1 cellular context compared by ENCODE assay signal in the genomic region with DNA sequence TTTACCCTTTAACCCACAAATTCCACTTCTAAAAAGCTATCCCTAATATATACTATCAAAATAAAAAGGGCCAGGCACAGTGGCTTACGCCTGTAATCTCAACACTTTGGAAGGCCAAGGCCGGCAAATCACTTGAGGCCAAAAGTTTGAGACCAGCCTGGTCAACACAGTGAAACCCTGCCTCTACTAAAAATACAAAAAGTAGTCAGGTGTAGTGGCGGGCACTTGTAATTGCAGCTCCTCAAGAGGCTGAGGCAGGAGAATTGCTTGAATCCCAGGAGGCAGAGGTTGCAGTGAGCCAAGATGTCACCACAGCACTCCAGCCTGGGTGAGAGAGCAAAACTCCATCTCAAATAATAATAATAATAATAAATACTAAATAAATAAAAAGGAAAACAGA.
TF ChIP-seq lines count a peak whose summit lies in the region.

No MANE protein-coding gene starts in this region.

TF ChIP-seq in H1, 55 proteins besides CTCF, POLR2A, EP300 and RAD21 (continued from another document):
- TF ChIP-seq, protein P1, sequence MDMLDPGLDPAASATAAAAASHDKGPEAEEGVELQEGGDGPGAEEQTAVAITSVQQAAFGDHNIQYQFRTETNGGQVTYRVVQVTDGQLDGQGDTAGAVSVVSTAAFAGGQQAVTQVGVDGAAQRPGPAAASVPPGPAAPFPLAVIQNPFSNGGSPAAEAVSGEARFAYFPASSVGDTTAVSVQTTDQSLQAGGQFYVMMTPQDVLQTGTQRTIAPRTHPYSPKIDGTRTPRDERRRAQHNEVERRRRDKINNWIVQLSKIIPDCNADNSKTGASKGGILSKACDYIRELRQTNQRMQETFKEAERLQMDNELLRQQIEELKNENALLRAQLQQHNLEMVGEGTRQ (IDR thresholded peaks at IDR 0.05; ENCODE audit: low read length) = no peak
- TF ChIP-seq YY1 (IDR thresholded peaks at IDR 0.05; ENCODE audit: low read depth, low read length) = no peak
- TF ChIP-seq TCF12 (IDR thresholded peaks at IDR 0.05; ENCODE audit: low read depth, low read length) = no peak
- TF ChIP-seq EGR1 (IDR thresholded peaks at IDR 0.05; ENCODE audit: borderline replicate concordance, low read depth, low read length) = no peak
